1 cellular context compared by ENCODE assay signal in the genomic region with DNA sequence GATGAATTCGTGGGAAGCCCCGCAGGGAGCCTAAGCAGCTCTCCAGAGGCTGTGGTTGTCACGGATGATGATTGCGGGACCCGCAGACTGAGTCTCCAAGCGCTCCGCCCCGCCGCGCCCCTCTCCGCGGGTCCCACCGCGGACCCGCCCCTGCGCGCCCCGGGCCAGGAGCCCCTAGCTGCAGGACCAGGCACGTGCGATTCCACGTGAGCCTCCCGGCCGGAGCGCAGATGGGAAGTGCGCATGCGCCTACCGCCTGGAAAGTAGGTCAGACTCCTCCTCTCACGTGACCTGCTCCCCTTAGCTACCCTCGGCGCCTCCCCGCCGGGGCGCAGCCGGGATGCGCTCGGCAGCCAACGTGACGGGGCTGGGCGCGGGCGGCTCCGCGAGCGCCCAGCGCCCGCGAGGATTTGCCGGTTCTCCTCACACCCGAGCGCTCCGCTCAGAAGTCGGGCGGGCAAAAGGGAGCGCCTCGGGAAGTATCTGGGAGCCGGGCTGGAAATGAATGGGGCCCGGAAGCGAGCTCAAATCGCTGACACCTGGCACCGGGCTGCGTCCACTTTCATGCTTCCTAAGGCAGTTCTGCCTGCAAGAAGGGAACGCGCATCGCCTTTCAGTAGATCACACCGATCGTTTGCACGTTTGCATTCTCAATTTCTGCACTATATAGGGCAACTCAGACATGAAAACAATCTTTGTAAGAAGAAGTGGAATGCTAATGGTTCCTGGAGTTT.
TF ChIP-seq lines count a peak whose summit lies in the region.

No MANE protein-coding gene starts in this region.

TF ChIP-seq in HepG2, 621 proteins besides CTCF, POLR2A, EP300 and RAD21 (continued from another document and continues in another):
- TF ChIP-seq NAIF1 (CRISPR knock-in tag; IDR thresholded peaks at IDR 0.05; ENCODE audit: borderline replicate concordance) (no peak), POGK (CRISPR knock-in tag; conservative IDR thresholded peaks at IDR 0.05) (peak; percentile 78; the same call in 1 of the 2 replicates), HNF4A (CRISPR knock-in tag; IDR thresholded peaks at IDR 0.05) (no peak), FOSL2 (CRISPR knock-in tag; IDR thresholded peaks at IDR 0.05) (no peak; the same call in none of the 2 replicates), DR1 (CRISPR knock-in tag; IDR thresholded peaks at IDR 0.05) (peak; percentile 89), NR2F6 (IDR thresholded peaks at IDR 0.05) (no peak), NR2F6 (CRISPR knock-in tag; IDR thresholded peaks at IDR 0.05) (peak; percentile 46; the same call in 1 of the 2 replicates), TFAP4 (IDR thresholded peaks at IDR 0.05; ENCODE audit: borderline replicate concordance, low read depth) (no peak; the same call in 1 of the 2 replicates), HNRNPK (IDR thresholded peaks at IDR 0.05; ENCODE audit: low read depth, low read length, poor library complexity, severe bottlenecking) (peak; percentile 22), RXRB (CRISPR knock-in tag; IDR thresholded peaks at IDR 0.05; ENCODE audit: borderline replicate concordance) (no peak), YY1 (IDR thresholded peaks at IDR 0.05; ENCODE audit: insufficient read depth, insufficient replicate concordance, low read depth, low read length) (peak; percentile 58), HNRNPH1 (optimal IDR thresholded peaks at IDR 0.05; ENCODE audit: low read depth, low read length) (no peak), ZNF558 (CRISPR knock-in tag; IDR thresholded peaks at IDR 0.05; ENCODE audit: borderline replicate concordance) (peak; percentile 82; the same call in 1 of the 2 replicates), SIN3A (IDR thresholded peaks at IDR 0.05; ENCODE audit: borderline replicate concordance, low read depth, low read length) (peak; percentile 58; the same call in 1 of the 2 replicates), FOXK1 (CRISPR knock-in tag; IDR thresholded peaks at IDR 0.05; ENCODE audit: borderline replicate concordance, low read depth) (peak; percentile 78; the same call in 1 of the 2 replicates), ZNF180 (CRISPR knock-in tag; IDR thresholded peaks at IDR 0.05; ENCODE audit: borderline replicate concordance, low read depth) (no peak), CREBL2 (CRISPR knock-in tag; IDR thresholded peaks at IDR 0.05; ENCODE audit: borderline replicate concordance) (no peak), REPIN1 (CRISPR knock-in tag; IDR thresholded peaks at IDR 0.05; ENCODE audit: borderline replicate concordance, low read depth) (0 out of 2 replicates have a peak, but pooled peaks have one; percentile 36), SRSF9 (IDR thresholded peaks at IDR 0.05; ENCODE audit: borderline replicate concordance, insufficient read depth, low read depth, low read length, poor library complexity, severe bottlenecking) (no peak), ATF6 (CRISPR knock-in tag; conservative IDR thresholded peaks at IDR 0.05) (no peak), RFXANK (CRISPR knock-in tag; IDR thresholded peaks at IDR 0.05) (no peak), THRA (CRISPR knock-in tag; IDR thresholded peaks at IDR 0.05; ENCODE audit: borderline replicate concordance) (peak; percentile 86), IKZF4 (CRISPR knock-in tag; IDR thresholded peaks at IDR 0.05; ENCODE audit: borderline replicate concordance, low read depth, not compliant biosample characterization) (peak; percentile 96), ZNF572 (CRISPR knock-in tag; IDR thresholded peaks at IDR 0.05) (no peak), KAT8 (CRISPR knock-in tag; IDR thresholded peaks at IDR 0.05) (peak; percentile 54), ZBED4 (CRISPR knock-in tag; IDR thresholded peaks at IDR 0.05; ENCODE audit: borderline replicate concordance) (0 out of 2 replicates have a peak, but pooled peaks have one; percentile 25), ATF5 (CRISPR knock-in tag; IDR thresholded peaks at IDR 0.05; ENCODE audit: low read depth) (0 out of 2 replicates have a peak, but pooled peaks have one; percentile 66), BRCA1 (CRISPR knock-in tag; IDR thresholded peaks at IDR 0.05) (peak; percentile 44; the same call in 1 of the 2 replicates), ZBTB7A (CRISPR knock-in tag; IDR thresholded peaks at IDR 0.05) (peak; percentile 80), AGO2 (optimal IDR thresholded peaks at IDR 0.05; ENCODE audit: low read depth, low read length) (no peak), ZNF501 (CRISPR knock-in tag; IDR thresholded peaks at IDR 0.05) (peak; percentile 77; the same call in 1 of the 2 replicates), CREB1 (IDR thresholded peaks at IDR 0.05) (no peak; the same call in 1 of the 2 replicates), CREB1 (CRISPR knock-in tag; IDR thresholded peaks at IDR 0.05) (0 out of 2 replicates have a peak, but pooled peaks have one; percentile 1), SOX5 (CRISPR knock-in tag; IDR thresholded peaks at IDR 0.05; ENCODE audit: borderline replicate concordance) (peak; percentile 73), ZBTB7B (CRISPR knock-in tag; IDR thresholded peaks at IDR 0.05) (peak; percentile 85), TAF15 (IDR thresholded peaks at IDR 0.05; ENCODE audit: low read depth, low read length, poor library complexity, severe bottlenecking) (peak; percentile 95), U2AF2 (IDR thresholded peaks at IDR 0.05; ENCODE audit: low read depth, low read length) (no peak), ATRX (CRISPR knock-in tag; IDR thresholded peaks at IDR 0.05; ENCODE audit: borderline replicate concordance) (no peak), CCAR2 (optimal IDR thresholded peaks at IDR 0.05; ENCODE audit: low read depth, low read length) (no peak)
- TF ChIP-seq, protein P1, sequence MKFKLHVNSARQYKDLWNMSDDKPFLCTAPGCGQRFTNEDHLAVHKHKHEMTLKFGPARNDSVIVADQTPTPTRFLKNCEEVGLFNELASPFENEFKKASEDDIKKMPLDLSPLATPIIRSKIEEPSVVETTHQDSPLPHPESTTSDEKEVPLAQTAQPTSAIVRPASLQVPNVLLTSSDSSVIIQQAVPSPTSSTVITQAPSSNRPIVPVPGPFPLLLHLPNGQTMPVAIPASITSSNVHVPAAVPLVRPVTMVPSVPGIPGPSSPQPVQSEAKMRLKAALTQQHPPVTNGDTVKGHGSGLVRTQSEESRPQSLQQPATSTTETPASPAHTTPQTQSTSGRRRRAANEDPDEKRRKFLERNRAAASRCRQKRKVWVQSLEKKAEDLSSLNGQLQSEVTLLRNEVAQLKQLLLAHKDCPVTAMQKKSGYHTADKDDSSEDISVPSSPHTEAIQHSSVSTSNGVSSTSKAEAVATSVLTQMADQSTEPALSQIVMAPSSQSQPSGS (CRISPR knock-in tag; IDR thresholded peaks at IDR 0.05): peak; percentile 68; the same call in 1 of the 2 replicates
- TF ChIP-seq, protein P2, sequence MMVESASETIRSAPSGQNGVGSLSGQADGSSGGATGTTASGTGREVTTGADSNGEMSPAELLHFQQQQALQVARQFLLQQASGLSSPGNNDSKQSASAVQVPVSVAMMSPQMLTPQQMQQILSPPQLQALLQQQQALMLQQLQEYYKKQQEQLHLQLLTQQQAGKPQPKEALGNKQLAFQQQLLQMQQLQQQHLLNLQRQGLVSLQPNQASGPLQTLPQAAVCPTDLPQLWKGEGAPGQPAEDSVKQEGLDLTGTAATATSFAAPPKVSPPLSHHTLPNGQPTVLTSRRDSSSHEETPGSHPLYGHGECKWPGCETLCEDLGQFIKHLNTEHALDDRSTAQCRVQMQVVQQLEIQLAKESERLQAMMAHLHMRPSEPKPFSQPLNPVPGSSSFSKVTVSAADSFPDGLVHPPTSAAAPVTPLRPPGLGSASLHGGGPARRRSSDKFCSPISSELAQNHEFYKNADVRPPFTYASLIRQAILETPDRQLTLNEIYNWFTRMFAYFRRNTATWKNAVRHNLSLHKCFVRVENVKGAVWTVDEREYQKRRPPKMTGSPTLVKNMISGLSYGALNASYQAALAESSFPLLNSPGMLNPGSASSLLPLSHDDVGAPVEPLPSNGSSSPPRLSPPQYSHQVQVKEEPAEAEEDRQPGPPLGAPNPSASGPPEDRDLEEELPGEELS (CRISPR knock-in tag; IDR thresholded peaks at IDR 0.05): peak; percentile 54; the same call in 1 of the 2 replicates
- TF ChIP-seq, protein P3, sequence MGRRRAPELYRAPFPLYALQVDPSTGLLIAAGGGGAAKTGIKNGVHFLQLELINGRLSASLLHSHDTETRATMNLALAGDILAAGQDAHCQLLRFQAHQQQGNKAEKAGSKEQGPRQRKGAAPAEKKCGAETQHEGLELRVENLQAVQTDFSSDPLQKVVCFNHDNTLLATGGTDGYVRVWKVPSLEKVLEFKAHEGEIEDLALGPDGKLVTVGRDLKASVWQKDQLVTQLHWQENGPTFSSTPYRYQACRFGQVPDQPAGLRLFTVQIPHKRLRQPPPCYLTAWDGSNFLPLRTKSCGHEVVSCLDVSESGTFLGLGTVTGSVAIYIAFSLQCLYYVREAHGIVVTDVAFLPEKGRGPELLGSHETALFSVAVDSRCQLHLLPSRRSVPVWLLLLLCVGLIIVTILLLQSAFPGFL (CRISPR knock-in tag; IDR thresholded peaks at IDR 0.05): no peak
